In the genomic region with DNA sequence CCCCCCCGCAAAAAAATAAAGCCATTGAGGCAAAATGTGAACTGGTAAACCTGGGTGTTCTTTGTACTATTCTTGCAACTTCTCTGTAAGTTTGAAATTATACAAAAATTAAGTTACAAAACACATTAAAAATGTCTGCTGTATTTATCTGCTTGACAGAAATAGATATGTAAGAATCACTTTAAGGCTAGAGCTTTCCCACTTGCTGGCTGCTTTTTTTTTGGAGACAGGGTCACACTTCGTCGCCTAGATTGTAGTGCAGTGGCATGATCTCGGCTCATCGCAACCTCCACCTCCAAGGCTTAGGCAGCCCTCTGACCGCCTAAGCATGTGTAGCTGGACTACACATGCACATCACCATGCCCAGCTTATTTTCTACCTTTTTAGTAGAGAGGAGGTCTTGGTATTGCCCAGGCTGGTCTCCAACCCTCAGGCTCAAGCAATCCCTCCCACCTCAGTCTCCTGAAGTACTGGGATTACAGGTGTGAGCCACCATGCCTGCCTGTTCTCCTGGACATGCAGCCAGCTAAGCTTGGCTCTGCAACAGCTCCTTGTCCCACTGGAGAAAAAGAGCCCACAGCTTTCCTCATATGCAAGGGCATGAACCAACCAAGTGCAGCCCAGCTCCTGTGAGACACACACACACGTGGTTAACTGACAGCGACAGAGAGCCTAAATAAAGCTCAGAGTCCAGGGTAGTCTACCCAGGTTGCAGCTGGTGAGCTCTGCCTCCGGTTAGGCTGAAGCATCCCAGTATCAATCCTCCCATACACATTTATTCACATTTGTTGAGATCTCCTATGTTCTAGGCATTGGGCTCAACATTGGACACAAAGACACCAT, we compare ENCODE assay signal across 1 cellular context.
TF ChIP-seq lines count a peak whose summit lies in the region.

No MANE protein-coding gene starts in this region.

TF ChIP-seq in WTC11, 78 proteins besides CTCF, POLR2A, EP300 and RAD21 (continued from another document):
- TF ChIP-seq, protein P1, sequence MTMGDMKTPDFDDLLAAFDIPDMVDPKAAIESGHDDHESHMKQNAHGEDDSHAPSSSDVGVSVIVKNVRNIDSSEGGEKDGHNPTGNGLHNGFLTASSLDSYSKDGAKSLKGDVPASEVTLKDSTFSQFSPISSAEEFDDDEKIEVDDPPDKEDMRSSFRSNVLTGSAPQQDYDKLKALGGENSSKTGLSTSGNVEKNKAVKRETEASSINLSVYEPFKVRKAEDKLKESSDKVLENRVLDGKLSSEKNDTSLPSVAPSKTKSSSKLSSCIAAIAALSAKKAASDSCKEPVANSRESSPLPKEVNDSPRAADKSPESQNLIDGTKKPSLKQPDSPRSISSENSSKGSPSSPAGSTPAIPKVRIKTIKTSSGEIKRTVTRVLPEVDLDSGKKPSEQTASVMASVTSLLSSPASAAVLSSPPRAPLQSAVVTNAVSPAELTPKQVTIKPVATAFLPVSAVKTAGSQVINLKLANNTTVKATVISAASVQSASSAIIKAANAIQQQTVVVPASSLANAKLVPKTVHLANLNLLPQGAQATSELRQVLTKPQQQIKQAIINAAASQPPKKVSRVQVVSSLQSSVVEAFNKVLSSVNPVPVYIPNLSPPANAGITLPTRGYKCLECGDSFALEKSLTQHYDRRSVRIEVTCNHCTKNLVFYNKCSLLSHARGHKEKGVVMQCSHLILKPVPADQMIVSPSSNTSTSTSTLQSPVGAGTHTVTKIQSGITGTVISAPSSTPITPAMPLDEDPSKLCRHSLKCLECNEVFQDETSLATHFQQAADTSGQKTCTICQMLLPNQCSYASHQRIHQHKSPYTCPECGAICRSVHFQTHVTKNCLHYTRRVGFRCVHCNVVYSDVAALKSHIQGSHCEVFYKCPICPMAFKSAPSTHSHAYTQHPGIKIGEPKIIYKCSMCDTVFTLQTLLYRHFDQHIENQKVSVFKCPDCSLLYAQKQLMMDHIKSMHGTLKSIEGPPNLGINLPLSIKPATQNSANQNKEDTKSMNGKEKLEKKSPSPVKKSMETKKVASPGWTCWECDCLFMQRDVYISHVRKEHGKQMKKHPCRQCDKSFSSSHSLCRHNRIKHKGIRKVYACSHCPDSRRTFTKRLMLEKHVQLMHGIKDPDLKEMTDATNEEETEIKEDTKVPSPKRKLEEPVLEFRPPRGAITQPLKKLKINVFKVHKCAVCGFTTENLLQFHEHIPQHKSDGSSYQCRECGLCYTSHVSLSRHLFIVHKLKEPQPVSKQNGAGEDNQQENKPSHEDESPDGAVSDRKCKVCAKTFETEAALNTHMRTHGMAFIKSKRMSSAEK (CRISPR knock-in tag; IDR thresholded peaks at IDR 0.05; ENCODE audit: borderline replicate concordance) = peak; percentile 74; the same call in 1 of the 2 replicates
- TF ChIP-seq FOXJ3 (CRISPR knock-in tag; IDR thresholded peaks at IDR 0.05; ENCODE audit: borderline replicate concordance) (no peak), ZNF671 (CRISPR knock-in tag; IDR thresholded peaks at IDR 0.05) (peak; percentile 95), OVOL2 (CRISPR knock-in tag; IDR thresholded peaks at IDR 0.05; ENCODE audit: borderline replicate concordance) (no peak), ZNF416 (CRISPR knock-in tag; IDR thresholded peaks at IDR 0.05) (peak; percentile 82), KAT7 (CRISPR knock-in tag; IDR thresholded peaks at IDR 0.05; ENCODE audit: borderline replicate concordance) (no peak)
- TF ChIP-seq, protein P2, sequence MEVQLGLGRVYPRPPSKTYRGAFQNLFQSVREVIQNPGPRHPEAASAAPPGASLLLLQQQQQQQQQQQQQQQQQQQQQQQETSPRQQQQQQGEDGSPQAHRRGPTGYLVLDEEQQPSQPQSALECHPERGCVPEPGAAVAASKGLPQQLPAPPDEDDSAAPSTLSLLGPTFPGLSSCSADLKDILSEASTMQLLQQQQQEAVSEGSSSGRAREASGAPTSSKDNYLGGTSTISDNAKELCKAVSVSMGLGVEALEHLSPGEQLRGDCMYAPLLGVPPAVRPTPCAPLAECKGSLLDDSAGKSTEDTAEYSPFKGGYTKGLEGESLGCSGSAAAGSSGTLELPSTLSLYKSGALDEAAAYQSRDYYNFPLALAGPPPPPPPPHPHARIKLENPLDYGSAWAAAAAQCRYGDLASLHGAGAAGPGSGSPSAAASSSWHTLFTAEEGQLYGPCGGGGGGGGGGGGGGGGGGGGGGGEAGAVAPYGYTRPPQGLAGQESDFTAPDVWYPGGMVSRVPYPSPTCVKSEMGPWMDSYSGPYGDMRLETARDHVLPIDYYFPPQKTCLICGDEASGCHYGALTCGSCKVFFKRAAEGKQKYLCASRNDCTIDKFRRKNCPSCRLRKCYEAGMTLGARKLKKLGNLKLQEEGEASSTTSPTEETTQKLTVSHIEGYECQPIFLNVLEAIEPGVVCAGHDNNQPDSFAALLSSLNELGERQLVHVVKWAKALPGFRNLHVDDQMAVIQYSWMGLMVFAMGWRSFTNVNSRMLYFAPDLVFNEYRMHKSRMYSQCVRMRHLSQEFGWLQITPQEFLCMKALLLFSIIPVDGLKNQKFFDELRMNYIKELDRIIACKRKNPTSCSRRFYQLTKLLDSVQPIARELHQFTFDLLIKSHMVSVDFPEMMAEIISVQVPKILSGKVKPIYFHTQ (CRISPR knock-in tag; IDR thresholded peaks at IDR 0.05) = peak; percentile 95
- TF ChIP-seq, protein P3, sequence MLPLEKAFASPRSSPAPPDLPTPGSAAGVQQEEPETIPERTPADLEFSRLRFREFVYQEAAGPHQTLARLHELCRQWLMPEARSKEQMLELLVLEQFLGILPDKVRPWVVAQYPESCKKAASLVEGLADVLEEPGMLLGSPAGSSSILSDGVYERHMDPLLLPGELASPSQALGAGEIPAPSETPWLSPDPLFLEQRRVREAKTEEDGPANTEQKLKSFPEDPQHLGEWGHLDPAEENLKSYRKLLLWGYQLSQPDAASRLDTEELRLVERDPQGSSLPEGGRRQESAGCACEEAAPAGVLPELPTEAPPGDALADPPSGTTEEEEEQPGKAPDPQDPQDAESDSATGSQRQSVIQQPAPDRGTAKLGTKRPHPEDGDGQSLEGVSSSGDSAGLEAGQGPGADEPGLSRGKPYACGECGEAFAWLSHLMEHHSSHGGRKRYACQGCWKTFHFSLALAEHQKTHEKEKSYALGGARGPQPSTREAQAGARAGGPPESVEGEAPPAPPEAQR (CRISPR knock-in tag; IDR thresholded peaks at IDR 0.05) = no peak
